16 cellular contexts compared by ENCODE assay signal in the genomic region with DNA sequence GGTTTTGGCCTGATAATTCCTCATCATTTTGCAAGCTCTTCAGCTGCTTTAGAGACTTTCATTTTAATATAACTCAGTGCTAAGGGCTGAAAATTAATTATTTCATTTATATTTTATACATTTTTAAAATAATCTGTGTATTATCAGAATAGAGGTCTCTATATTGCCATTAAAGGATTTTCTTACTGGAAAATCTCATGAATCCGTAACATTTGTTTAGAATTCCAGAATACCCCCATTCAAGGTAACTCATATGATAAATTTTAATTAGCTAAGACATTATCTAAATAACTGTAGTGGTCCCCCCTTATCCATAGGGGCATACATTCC. TPM values are rescaled to one million over a fixed set of nuclear protein-coding genes. Genes with fewer than 3 reads are reported as not detected.
"Had no signal": no experiment of that assay in that cellular context is flagged by ENCODE, and none has a peak within 500 bp of the region (broad histone marks: within the 10 kb centered on the region; RNA-seq: fewer than 3 reads in every experiment).

No MANE protein-coding gene starts in this region.

- H3K4me3 Mint-ChIP-seq: activated CD4-positive, alpha-beta T cell treated with anti-CD3 and anti-CD28 coated beads, Interleukin-2, amount 10 ng/mL, durations not matched to agents 7 days and 5 days; activated naive CD8-positive, alpha-beta T cell; activated T-cell treated with anti-CD3 and anti-CD28 coated beads, Interleukin-2, amount 50 U/mL, for 24 hours; naive thymus-derived CD4-positive, alpha-beta T cell; T-helper 2 cell treated with Interferon-gamma antibody and Interleukin-4, amounts not matched to agents 5 μg/mL and 100 μg/mL, for 36 hours had no signal

- H3K27ac ChIP-seq: adrenal gland, lower lobe of right lung, neutrophil, pancreas, psoas muscle, right atrium auricular region, spleen, testis, vagina, VCaP had no signal

- H3K27me3 Mint-ChIP-seq: activated CD4-positive, alpha-beta T cell treated with anti-CD3 and anti-CD28 coated beads, Interleukin-2, amount 10 ng/mL, durations not matched to agents 7 days and 5 days; activated naive CD8-positive, alpha-beta T cell had no signal

- H3K9me3 Mint-ChIP-seq: activated CD4-positive, alpha-beta T cell treated with anti-CD3 and anti-CD28 coated beads, Interleukin-2, amount 10 ng/mL, durations not matched to agents 7 days and 5 days; activated T-cell treated with anti-CD3 and anti-CD28 coated beads, Interleukin-2, amount 50 U/mL, for 24 hours; activated T-helper 2 cell treated with anti-CD3 and anti-CD28 coated beads, Interferon-gamma antibody, Interleukin-2, Interleukin-4, amounts not matched to agents 10 μg/mL and 5 μg/mL and 100 μg/mL, durations not matched to agents 14 hours and 24 hours and 36 hours; naive thymus-derived CD4-positive, alpha-beta T cell; T-helper 2 cell treated with Interferon-gamma antibody and Interleukin-4, amounts not matched to agents 5 μg/mL and 100 μg/mL, for 36 hours had no signal

- H3K4me1 Mint-ChIP-seq: activated CD4-positive, alpha-beta T cell treated with anti-CD3 and anti-CD28 coated beads, Interleukin-2, amount 10 ng/mL, durations not matched to agents 7 days and 5 days had no signal

- H3K36me3 Mint-ChIP-seq: activated naive CD8-positive, alpha-beta T cell had no signal

- H3K36me3 ChIP-seq: adrenal gland, lower lobe of right lung, neutrophil, pancreas, right atrium auricular region, spleen, vagina had no signal

- H3K27me3 ChIP-seq: adrenal gland, neutrophil, pancreas, right atrium auricular region, spleen, testis, vagina had no signal

- H3K27ac Mint-ChIP-seq: activated CD4-positive, alpha-beta T cell treated with anti-CD3 and anti-CD28 coated beads, Interleukin-2, amount 10 ng/mL, durations not matched to agents 7 days and 5 days; activated naive CD8-positive, alpha-beta T cell; activated T-cell treated with anti-CD3 and anti-CD28 coated beads, Interleukin-2, amount 50 U/mL, for 24 hours; activated T-helper 2 cell treated with anti-CD3 and anti-CD28 coated beads, Interferon-gamma antibody, Interleukin-2, Interleukin-4, amounts not matched to agents 10 μg/mL and 5 μg/mL and 100 μg/mL, durations not matched to agents 14 hours and 24 hours and 36 hours; naive thymus-derived CD4-positive, alpha-beta T cell; T-helper 2 cell treated with Interferon-gamma antibody and Interleukin-4, amounts not matched to agents 5 μg/mL and 100 μg/mL, for 36 hours had no signal

- H3K4me3 ChIP-seq: adrenal gland, lower lobe of right lung, pancreas, psoas muscle, right atrium auricular region, spleen, testis, vagina had no signal

- H3K4me1 ChIP-seq: adrenal gland, lower lobe of right lung, pancreas, psoas muscle, right atrium auricular region, spleen, testis, vagina had no signal

- H3K9me3 ChIP-seq: adrenal gland, lower lobe of right lung, neutrophil, pancreas, psoas muscle, right atrium auricular region, spleen, testis, vagina had no signal

RNA-seq across cellular contexts. Expression of a gene that starts 51.6 kb away (rescaled TPM):
- polyA plus RNA-seq: naive thymus-derived CD4-positive, alpha-beta T cell had no signal
